Comparison of ENCODE assay signal across 19 cellular contexts in genomic region chr20:51609251-51609650, GRCh38.
A peak's percentile ranks its signal among the peaks of the same experiment; 100 is the strongest.
DNase-seq lines count a peak whose midpoint lies in the region; ATAC-seq and TF ChIP-seq lines count a peak whose summit lies in the region.
"Had no signal": no experiment of that assay in that cellular context is flagged by ENCODE, and none has a peak within 500 bp of the region (broad histone marks: within the 10 kb centered on the region; RNA-seq: fewer than 3 reads in every experiment).

No MANE protein-coding gene starts in this region.

- ATAC-seq in activated naive CD8-positive, alpha-beta T cell treated with anti-CD3 and anti-CD28 coated beads, Interleukin-2, amount 50 U/mL, for 24 hours, result peak; percentile 67
- no peak for ATAC-seq in GM19395 (IDR thresholded peaks at IDR 0.05; ENCODE audit: unreplicated experiment)

- H3K27ac ChIP-seq in caudate nucleus (ENCODE audit: low read depth, low read length) (peak overlapping the region; percentile 78), ovary (no peak overlapping the region)
- H3K27ac ChIP-seq: GM23248, KMS-11 had no signal

- H3K4me1 ChIP-seq in ovary (ENCODE audit: insufficient read depth), result no peaks in the 10 kb centered on the region
- H3K4me1 ChIP-seq: HAP-1 had no signal

- intact Hi-C loops in activated CD4-positive, alpha-beta T cell treated with anti-CD3 and anti-CD28 coated beads, Interleukin-2, amount 10 ng/mL, durations not matched to agents 24 days and 14 days (cut with micrococcal nuclease), result no loop called here
- intact Hi-C loops in ovary (cut with DNase I), result no loop called here

- WGBS in ovary, 3 donors, result 95 to 98% (median 96%) methylated on average over 9 of the region's 9 CpGs

- H3K36me3 Mint-ChIP-seq in activated CD4-positive, alpha-beta T cell treated with anti-CD3 and anti-CD28 coated beads, Interleukin-2, amount 10 ng/mL, durations not matched to agents 24 days and 14 days (ENCODE audit: low read depth), result no peaks in the 10 kb centered on the region
- no peaks in the 10 kb centered on the region for H3K36me3 Mint-ChIP-seq in activated CD4-positive, alpha-beta T cell treated with anti-CD3 and anti-CD28 coated beads, Interleukin-2, amount 10 ng/mL, durations not matched to agents 7 days and 5 days (ENCODE audit: low read depth)
- no peaks in the 10 kb centered on the region for H3K36me3 Mint-ChIP-seq in activated naive CD8-positive, alpha-beta T cell treated with anti-CD3 and anti-CD28 coated beads, Interleukin-2, amount 50 U/mL, for 24 hours (ENCODE audit: low read depth)
- H3K36me3 Mint-ChIP-seq in activated naive CD8-positive, alpha-beta T cell treated with anti-CD3 and anti-CD28 coated beads for 36 hours, result no peaks in the 10 kb centered on the region
- H3K36me3 Mint-ChIP-seq: CD14-positive monocyte had no signal

- no peak for TF ChIP-seq CTCF in ovary (IDR thresholded peaks at IDR 0.05)

- POLR2A ChIA-PET in activated CD4-positive, alpha-beta T cell treated with anti-CD3 and anti-CD28 coated beads, Interleukin-2, amount 10 ng/mL, durations not matched to agents 7 days and 5 days (lab: Charles Lee), result no interaction called here

- no peaks in the 10 kb centered on the region for H3K36me3 ChIP-seq in ovary

- DNase-seq in activated CD4-positive, alpha-beta T cell treated with anti-CD3 and anti-CD28 coated beads, Interleukin-2, amount 10 ng/mL, durations not matched to agents 24 days and 14 days, result no peak
- DNase-seq in activated CD4-positive, alpha-beta T cell treated with anti-CD3 and anti-CD28 coated beads, Interleukin-2, amount 10 ng/mL, durations not matched to agents 7 days and 5 days, result no peak
- DNase-seq in activated naive CD8-positive, alpha-beta T cell treated with anti-CD3 and anti-CD28 coated beads, Interleukin-2, amount 50 U/mL, for 24 hours, result no peak
- no peak for DNase-seq in activated naive CD8-positive, alpha-beta T cell treated with anti-CD3 and anti-CD28 coated beads for 36 hours
- DNase-seq in caudate nucleus (lab: John Stamatoyannopoulos, UW), result peak in 1 of 61 donors; percentile 20
- no peak for DNase-seq in ovary
- no peak for DNase-seq in stimulated activated naive CD4-positive, alpha-beta T cell treated with Interleukin-2 at 50 U/mL for 16 hours (lab: John Stamatoyannopoulos, UW)
- DNase-seq: 8988T, COR-L47, GM23248, MV-4-11, NCI-H1694 treated with DMSO at 0.1 percent for 48 hours, NCI-H2107, NCI-H226, NCI-H524 had no signal

- H3K4me1 Mint-ChIP-seq in activated CD4-positive, alpha-beta T cell treated with anti-CD3 and anti-CD28 coated beads, Interleukin-2, amount 10 ng/mL, durations not matched to agents 24 days and 14 days, result peaks cover 9% of the 10 kb centered on the region
- H3K4me1 Mint-ChIP-seq in activated CD4-positive, alpha-beta T cell treated with anti-CD3 and anti-CD28 coated beads, Interleukin-2, amount 10 ng/mL, durations not matched to agents 7 days and 5 days, result peaks cover 2% of the 10 kb centered on the region
- peaks cover 26% of the 10 kb centered on the region for H3K4me1 Mint-ChIP-seq in activated naive CD8-positive, alpha-beta T cell treated with anti-CD3 and anti-CD28 coated beads, Interleukin-2, amount 50 U/mL, for 24 hours
- no peaks in the 10 kb centered on the region for H3K4me1 Mint-ChIP-seq in activated naive CD8-positive, alpha-beta T cell treated with anti-CD3 and anti-CD28 coated beads for 36 hours
- H3K4me1 Mint-ChIP-seq: CD14-positive monocyte had no signal

- TF ChIP-seq POLR2A in ovary (IDR thresholded peaks at IDR 0.05), result no peak

- H3K9me3 Mint-ChIP-seq in activated CD4-positive, alpha-beta T cell treated with anti-CD3 and anti-CD28 coated beads, Interleukin-2, amount 10 ng/mL, durations not matched to agents 24 days and 14 days, result no peaks in the 10 kb centered on the region
- H3K9me3 Mint-ChIP-seq in activated CD4-positive, alpha-beta T cell treated with anti-CD3 and anti-CD28 coated beads, Interleukin-2, amount 10 ng/mL, durations not matched to agents 7 days and 5 days, result no peaks in the 10 kb centered on the region
- H3K9me3 Mint-ChIP-seq in activated naive CD8-positive, alpha-beta T cell treated with anti-CD3 and anti-CD28 coated beads, Interleukin-2, amount 50 U/mL, for 24 hours, result no peaks in the 10 kb centered on the region
- no peaks in the 10 kb centered on the region for H3K9me3 Mint-ChIP-seq in activated naive CD8-positive, alpha-beta T cell treated with anti-CD3 and anti-CD28 coated beads for 36 hours
- H3K9me3 Mint-ChIP-seq: CD14-positive monocyte had no signal

- H3K27me3 Mint-ChIP-seq in activated CD4-positive, alpha-beta T cell treated with anti-CD3 and anti-CD28 coated beads, Interleukin-2, amount 10 ng/mL, durations not matched to agents 24 days and 14 days, result peaks cover 20% of the 10 kb centered on the region
- H3K27me3 Mint-ChIP-seq in activated CD4-positive, alpha-beta T cell treated with anti-CD3 and anti-CD28 coated beads, Interleukin-2, amount 10 ng/mL, durations not matched to agents 7 days and 5 days, result peaks cover 11% of the 10 kb centered on the region
- peaks cover 12% of the 10 kb centered on the region for H3K27me3 Mint-ChIP-seq in activated naive CD8-positive, alpha-beta T cell treated with anti-CD3 and anti-CD28 coated beads, Interleukin-2, amount 50 U/mL, for 24 hours
- no peaks in the 10 kb centered on the region for H3K27me3 Mint-ChIP-seq in activated naive CD8-positive, alpha-beta T cell treated with anti-CD3 and anti-CD28 coated beads for 36 hours

- no peak overlapping the region for H3K4me3 ChIP-seq in ovary
- H3K4me3 ChIP-seq: GM23248, HAP-1 had no signal

- CTCF ChIA-PET in activated CD4-positive, alpha-beta T cell treated with anti-CD3 and anti-CD28 coated beads, Interleukin-2, amount 10 ng/mL, durations not matched to agents 7 days and 5 days (lab: Charles Lee), result interaction anchor here (1.5 kb wide), 1 partner anchor 58 kb away, joined by 3 read pairs; no protein-coding TSS in a partner anchor

- H3K4me3 Mint-ChIP-seq in activated CD4-positive, alpha-beta T cell treated with anti-CD3 and anti-CD28 coated beads, Interleukin-2, amount 10 ng/mL, durations not matched to agents 24 days and 14 days, result no peak overlapping the region
- no peak overlapping the region for H3K4me3 Mint-ChIP-seq in activated CD4-positive, alpha-beta T cell treated with anti-CD3 and anti-CD28 coated beads, Interleukin-2, amount 10 ng/mL, durations not matched to agents 7 days and 5 days
- H3K4me3 Mint-ChIP-seq in activated naive CD8-positive, alpha-beta T cell treated with anti-CD3 and anti-CD28 coated beads, Interleukin-2, amount 50 U/mL, for 24 hours, result peak overlapping the region; percentile 34
- no peak overlapping the region for H3K4me3 Mint-ChIP-seq in activated naive CD8-positive, alpha-beta T cell treated with anti-CD3 and anti-CD28 coated beads for 36 hours
- H3K4me3 Mint-ChIP-seq: CD14-positive monocyte had no signal

- H3K27me3 ChIP-seq in ovary, result no peaks in the 10 kb centered on the region

- no peaks in the 10 kb centered on the region for H3K9me3 ChIP-seq in ovary
- H3K9me3 ChIP-seq: HAP-1 had no signal

- peak overlapping the region; percentile 7 for H3K27ac Mint-ChIP-seq in activated CD4-positive, alpha-beta T cell treated with anti-CD3 and anti-CD28 coated beads, Interleukin-2, amount 10 ng/mL, durations not matched to agents 24 days and 14 days
- no peak overlapping the region for H3K27ac Mint-ChIP-seq in activated CD4-positive, alpha-beta T cell treated with anti-CD3 and anti-CD28 coated beads, Interleukin-2, amount 10 ng/mL, durations not matched to agents 7 days and 5 days
- H3K27ac Mint-ChIP-seq in activated naive CD8-positive, alpha-beta T cell treated with anti-CD3 and anti-CD28 coated beads, Interleukin-2, amount 50 U/mL, for 24 hours, result no peak overlapping the region
- H3K27ac Mint-ChIP-seq in activated naive CD8-positive, alpha-beta T cell treated with anti-CD3 and anti-CD28 coated beads for 36 hours, result no peak overlapping the region
- H3K27ac Mint-ChIP-seq: CD14-positive monocyte had no signal

- no peak for TF ChIP-seq EP300 in ovary (IDR thresholded peaks at IDR 0.05)
